27 cellular contexts compared by ENCODE assay signal in the genomic region with DNA sequence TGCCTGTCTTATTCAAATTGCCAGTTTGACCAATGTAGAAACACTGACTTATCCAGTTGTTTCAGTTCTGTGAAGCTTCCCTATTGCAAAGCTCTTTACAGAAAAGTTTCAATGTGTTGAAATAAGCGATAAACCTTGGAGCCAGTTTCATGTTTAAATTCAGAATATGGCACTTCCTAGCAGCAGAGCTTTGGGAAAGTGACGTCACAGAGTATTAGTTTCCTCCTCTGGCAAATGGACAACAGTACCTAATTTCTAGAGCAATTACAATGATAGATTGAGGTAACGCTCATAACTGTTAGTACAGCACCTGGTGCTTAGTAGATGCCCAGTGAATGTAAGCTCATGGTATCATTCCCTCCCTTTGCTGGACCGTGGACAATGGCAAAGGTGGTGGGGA.
"Had no signal": no experiment of that assay in that cellular context is flagged by ENCODE, and none has a peak within 500 bp of the region (broad histone marks: within the 10 kb centered on the region; RNA-seq: fewer than 3 reads in every experiment).

No MANE protein-coding gene starts in this region.

- DNase-seq: stimulated activated CD4-positive, alpha-beta T cell treated with anti-CD3 and anti-CD28 coated beads, Interleukin-2, amount 100 ng/mL, for 48 hours; stimulated activated CD4-positive, alpha-beta T cell treated with anti-CD3 and anti-CD28 coated beads, Interleukin-4, amount 100 ng/mL, for 1 hour; stimulated activated CD4-positive, alpha-beta T cell treated with anti-CD3 and anti-CD28 coated beads, Interleukin-4, amount 100 ng/mL, for 24 hours; stimulated activated CD4-positive, alpha-beta T cell treated with anti-CD3 and anti-CD28 coated beads, Interleukin-4, amount 100 ng/mL, for 4 hours; stimulated activated CD8-positive, alpha-beta memory T cell treated with anti-CD3 and anti-CD28 coated beads, Interleukin-4, amount 100 ng/mL, for 48 hours; stimulated activated naive B cell treated with anti-CD40 and anti-IgM and Interleukin-4, amounts not matched to agents 10 μg/mL and 1 μg/mL and 100 μg/mL, for 72 hours; stimulated activated naive CD4-positive, alpha-beta T cell; stimulated activated naive CD4-positive, alpha-beta T cell treated with Interleukin-2 at 50 U/mL for 16 hours; stimulated activated naive CD8-positive, alpha-beta T cell treated with anti-CD3 and anti-CD28 coated beads, Interleukin-15, amount 100 ng/mL, for 72 hours; stimulated activated naive CD8-positive, alpha-beta T cell treated with anti-CD3 and anti-CD28 coated beads, Interleukin-15, Interleukin-2, amounts not matched to agents 100 U/mL and 50 U/mL, for 24 hours; stomach; substantia nigra; testis; thyroid gland; tibial artery; transverse colon; trophoblast cell; upper lobe of left lung; upper lobe of right lung; uterus had no signal

- H3K4me3 ChIP-seq: stomach, suprapubic skin, testis, thoracic aorta, thyroid gland, tibial artery, tibial nerve, transverse colon, upper lobe of left lung, upper lobe of right lung, uterus, vagina had no signal

- H3K27ac ChIP-seq: stomach, suprapubic skin, testis, thoracic aorta, thyroid gland, tibial artery, tibial nerve, transverse colon, upper lobe of left lung, upper lobe of right lung, uterus, vagina had no signal

- H3K9me3 ChIP-seq: stomach, suprapubic skin, testis, thoracic aorta, thyroid gland, tibial artery, tibial nerve, transverse colon, upper lobe of left lung, upper lobe of right lung, uterus, vagina had no signal

- H3K36me3 ChIP-seq: stomach, suprapubic skin, thoracic aorta, thyroid gland, tibial artery, tibial nerve, transverse colon, upper lobe of left lung, upper lobe of right lung, uterus, vagina had no signal

- FAIRE-seq: urothelium cell line had no signal

- H3K4me1 ChIP-seq: stomach, suprapubic skin, thyroid gland, tibial artery, tibial nerve, transverse colon, upper lobe of left lung, upper lobe of right lung, uterus, vagina had no signal

- ATAC-seq: stimulated activated effector memory CD8-positive, alpha-beta T cell treated with anti-CD3 and anti-CD28 coated beads, Interleukin-12 subunit alpha, Interleukin-12 subunit beta, amount 100 ng/mL, for 72 hours; stimulated activated memory B cell treated with anti-CD40 and anti-IgM and Interleukin-4, amounts not matched to agents 10 μg/mL and 1 μg/mL and 100 μg/mL, for 72 hours; stimulated activated naive B cell treated with anti-CD40 and anti-IgM and Interleukin-4, amounts not matched to agents 10 μg/mL and 1 μg/mL and 100 μg/mL, for 72 hours; stimulated activated naive CD8-positive, alpha-beta T cell treated with anti-CD3 and anti-CD28 coated beads, Interleukin-15, amount 100 ng/mL, for 72 hours; stimulated activated naive CD8-positive, alpha-beta T cell treated with anti-CD3 and anti-CD28 coated beads, Interleukin-15, Interleukin-2, amounts not matched to agents 100 U/mL and 50 U/mL, for 24 hours; upper lobe of right lung had no signal

- H3K27me3 ChIP-seq: stomach, suprapubic skin, testis, thyroid gland, tibial artery, tibial nerve, transverse colon, upper lobe of left lung, upper lobe of right lung, uterus, vagina had no signal
